19 cellular contexts compared by ENCODE assay signal in the genomic region with DNA sequence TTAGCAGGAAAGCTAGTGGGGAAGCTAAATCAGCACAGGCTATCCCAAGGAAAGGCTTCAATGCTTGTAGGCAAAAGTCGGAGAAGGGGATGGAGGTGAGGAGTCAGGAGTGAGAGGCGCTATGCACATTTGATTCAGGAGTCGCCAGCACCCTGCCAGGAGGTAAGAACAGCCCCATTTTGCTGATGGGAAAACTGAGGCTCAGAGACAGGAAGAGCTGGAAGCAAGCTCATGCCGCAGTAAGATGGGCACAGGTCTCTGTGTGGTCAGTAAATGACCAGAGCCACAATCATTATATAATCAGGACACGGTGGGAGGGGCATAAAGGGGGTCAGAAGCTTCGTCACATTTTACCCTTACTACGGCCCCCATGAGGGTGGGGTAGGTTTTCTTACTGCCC.
A peak's percentile ranks its signal among the peaks of the same experiment; 100 is the strongest.
DNase-seq lines count a peak whose midpoint lies in the region; ATAC-seq, FAIRE-seq and TF ChIP-seq lines count a peak whose summit lies in the region.
"Had no signal": no experiment of that assay in that cellular context is flagged by ENCODE, and none has a peak within 500 bp of the region (broad histone marks: within the 10 kb centered on the region; RNA-seq: fewer than 3 reads in every experiment).

No MANE protein-coding gene starts in this region.

- H3K9me3 Mint-ChIP-seq in neural progenitor cell (no peaks in the 10 kb centered on the region), HFFc6 (no peaks in the 10 kb centered on the region)

- H4K20me1 ChIP-seq in K562 (replicated peaks; ENCODE audit: control insufficient read depth, insufficient read depth, low read length) (no peaks in the 10 kb centered on the region; the same call in 1 of the 2 replicates), neural progenitor cell (ENCODE audit: low read depth) (no peaks in the 10 kb centered on the region)

- H3K27me3 ChIP-seq in K562 (ENCODE audit: control insufficient read depth in 2 of 2, insufficient read depth in 2 of 2, low read length in 2 of 2) (peaks cover 3 to 19% of the 10 kb centered on the region in 2 experiments; a peak in 3 of 5 replicates), neural progenitor cell (peaks cover 9% of the 10 kb centered on the region)

- TF ChIP-seq CTCF in K562 (IDR thresholded peaks at IDR 0.05 in 2 of 3, conservative IDR thresholded peaks at IDR 0.05 in 1 of 3; ENCODE audit: insufficient read depth in 2 of 3, low read depth in 1 of 3, low read length in 3 of 3) (no peak), neural progenitor cell (IDR thresholded peaks at IDR 0.05) (no peak), HFFc6 (IDR thresholded peaks at IDR 0.05) (no peak)

- H3K4me3 Mint-ChIP-seq in neural progenitor cell (peak overlapping the region; percentile 44), HFFc6 (no peak overlapping the region)
- H3K4me3 Mint-ChIP-seq: CD4-positive, CD25-positive, alpha-beta regulatory T cell; CD8-positive, alpha-beta memory T cell had no signal

- no peaks in the 10 kb centered on the region for H3K9me1 ChIP-seq in K562 (ENCODE audit: control insufficient read depth, insufficient read depth, low read length)

- H3K36me3 ChIP-seq in K562 (ENCODE audit: control insufficient read depth, insufficient read depth, low read length) (no peaks in the 10 kb centered on the region), neural progenitor cell (no peaks in the 10 kb centered on the region)
- H3K36me3 ChIP-seq: BE2C, HAP-1 had no signal

- CTCF ChIA-PET in K562 (lab: Yijun Ruan, JAX; ENCODE audit: low intra/inter-chr PET ratio) = no interaction called here

- 2% methylated on average over 7 of the region's 7 CpGs for WGBS in K562 (ENCODE audit: insufficient coverage, low coverage, missing lambda C conversion rate)

- TF ChIP-seq RAD21 in K562 (CRISPR knock-in tag; conservative IDR thresholded peaks at IDR 0.05 in 1 of 2, IDR thresholded peaks at IDR 0.05 in 1 of 2) = no peak

- H3K9me3 ChIP-seq in K562 (replicated peaks; ENCODE audit: control insufficient read depth, insufficient read depth, low read depth, low read length) (no peaks in the 10 kb centered on the region), neural progenitor cell (ENCODE audit: low read depth) (no peaks in the 10 kb centered on the region)
- H3K9me3 ChIP-seq: BE2C, HAP-1 had no signal

- H3F3A ChIP-seq in neural progenitor cell (ENCODE audit: low read depth) = no peaks in the 10 kb centered on the region

- H3K27ac Mint-ChIP-seq in neural progenitor cell (no peak overlapping the region), HFFc6 (no peak overlapping the region)
- H3K27ac Mint-ChIP-seq: CD4-positive, CD25-positive, alpha-beta regulatory T cell; CD8-positive, alpha-beta memory T cell had no signal

- H3K4me1 Mint-ChIP-seq in neural progenitor cell (peaks cover 82% of the 10 kb centered on the region), HFFc6 (ENCODE audit: low read depth) (peaks cover 15% of the 10 kb centered on the region)
- H3K4me1 Mint-ChIP-seq: CD8-positive, alpha-beta memory T cell had no signal

- H3K79me2 ChIP-seq in K562 (ENCODE audit: control insufficient read depth, insufficient read depth, low read length) (no peaks in the 10 kb centered on the region), neural progenitor cell (ENCODE audit: low read depth) (no peaks in the 10 kb centered on the region)

- intact Hi-C loops in K562 (cut with micrococcal nuclease) = no loop called here

- no peak for TF ChIP-seq EP300 in K562 (IDR thresholded peaks at IDR 0.05; ENCODE audit: low read length)

- H3K27ac ChIP-seq in K562 (ENCODE audit: extremely low read depth, low read depth, low read length) (no peak overlapping the region), caudate nucleus (ENCODE audit: low read depth, low read length) (peak overlapping the region; percentile 32), neural progenitor cell (no peak overlapping the region)
- H3K27ac ChIP-seq: HL-60 had no signal

- H2AFZ ChIP-seq in K562 (ENCODE audit: low read depth, low read length) (no peak overlapping the region), neural progenitor cell (replicated peaks) (no peak overlapping the region)

- H3K9ac ChIP-seq in K562 (ENCODE audit: insufficient read depth in 1 of 2, low read depth in 2 of 2, low read length in 2 of 2) (no peak overlapping the region), neural progenitor cell (no peak overlapping the region)

- FAIRE-seq in K562 (lab: Jason Lieb, UNC) = no peak
- FAIRE-seq: G401.6, GM12891, GM19239 had no signal

- POLR2A ChIA-PET in K562 (lab: Yijun Ruan, JAX) = no interaction called here

- TF ChIP-seq POLR2A in K562 (conservative IDR thresholded peaks at IDR 0.05) = no peak

- H3K4me3 ChIP-seq in K562 (no peak overlapping the region), neural progenitor cell (no peak overlapping the region)
- H3K4me3 ChIP-seq: HAP-1 had no signal

- H3K4me2 ChIP-seq in K562 (ENCODE audit: insufficient read depth, low read length) (no peak overlapping the region), neural progenitor cell (no peak overlapping the region)

- H3K36me3 Mint-ChIP-seq in neural progenitor cell (no peaks in the 10 kb centered on the region), HFFc6 (ENCODE audit: low read depth) (no peaks in the 10 kb centered on the region)
- H3K36me3 Mint-ChIP-seq: CD4-positive, CD25-positive, alpha-beta regulatory T cell; CD8-positive, alpha-beta memory T cell had no signal

- in situ Hi-C loops in K562 (cut with MboI) = no loop called here

- DNase-seq in K562 (ENCODE audit: extremely low read depth in 1 of 4, low spot score in 3 of 4) (no peak), caudate nucleus (lab: John Stamatoyannopoulos, UW) (no peak), neural progenitor cell (ENCODE audit: low spot score) (no peak), DMS79 (lab: John Stamatoyannopoulos, UW) (no peak), HFFc6 (no peak)
- DNase-seq in activated T-cell treated with anti-CD3 and anti-CD28 coated beads, Interleukin-2, amount 50 U/mL, for 48 hours = no peak
- DNase-seq: ACHN; BE2C; C1 segment of cervical spinal cord; CD4-positive, CD25-positive, alpha-beta regulatory T cell; CD8-positive, alpha-beta memory T cell; COR-L47; DMS 273 treated with DMSO at 0.1 percent for 48 hours; DMS53 had no signal

- no peak for ATAC-seq in K562

- BruUV-seq in K562 (replicated peaks; lab: Mats Ljungman, UMichigan) = no TSS peak

- peaks cover 2 to 8% of the 10 kb centered on the region in 2 experiments; a peak in 4 of 5 replicates for H3K4me1 ChIP-seq in K562 (replicated peaks in 1 of 2; ENCODE audit: control insufficient read depth in 2 of 2, insufficient read depth in 2 of 2, low read length in 2 of 2)
- H3K4me1 ChIP-seq in neural progenitor cell = peaks cover 43% of the 10 kb centered on the region
- H3K4me1 ChIP-seq: HAP-1 had no signal

- H3K27me3 Mint-ChIP-seq in neural progenitor cell (ENCODE audit: insufficient read depth, low read depth) (peaks cover 16% of the 10 kb centered on the region), HFFc6 (ENCODE audit: insufficient read depth) (peaks cover 25% of the 10 kb centered on the region)

TF ChIP-seq in K562, 482 proteins besides CTCF, POLR2A, EP300 and RAD21:
- TF ChIP-seq RBM25 (IDR thresholded peaks at IDR 0.05; ENCODE audit: low read depth, low read length, severe bottlenecking) = peak; percentile 59
- TF ChIP-seq POLR2AphosphoS2 (IDR thresholded peaks at IDR 0.05; ENCODE audit: low read length) = no peak
